In genomic region chr16:84423416-84423837, GRCh38 we compare ENCODE assay signal across 9 cellular contexts. TPM values are rescaled to one million over a fixed set of nuclear protein-coding genes. Genes with fewer than 3 reads are reported as not detected.
DNase-seq lines count a peak whose midpoint lies in the region; FAIRE-seq and TF ChIP-seq lines count a peak whose summit lies in the region.
"Had no signal": no experiment of that assay in that cellular context is flagged by ENCODE, and none has a peak within 500 bp of the region (broad histone marks: within the 10 kb centered on the region; RNA-seq: fewer than 3 reads in every experiment).

No MANE protein-coding gene starts in this region.

- H3K9me3 ChIP-seq in neuron (ENCODE audit: low read length), result no peaks in the 10 kb centered on the region

- intact Hi-C loops in activated CD4-positive, alpha-beta memory T cell treated with anti-CD3 and anti-CD28 coated beads for 36 hours (cut with micrococcal nuclease), result no loop called here

- no peaks in the 10 kb centered on the region for H3K36me3 Mint-ChIP-seq in activated CD4-positive, alpha-beta memory T cell treated with anti-CD3 and anti-CD28 coated beads for 36 hours

- DNase-seq in NCI-H748 (lab: John Stamatoyannopoulos, UW; ENCODE audit: unreplicated experiment) (peak; percentile 25), NCI-H748 treated with DMSO at 0.1 percent for 48 hours (lab: John Stamatoyannopoulos, UW) (no peak), NCI-H446 treated with DMSO at 0.1 percent for 48 hours (lab: John Stamatoyannopoulos, UW) (peak; percentile 4), cardiac fibroblast (ENCODE audit: low read depth in 2 of 2) (peak; percentile 45 to 65), GM12891 (ENCODE audit: insufficient read length, low spot score) (no peak)
- DNase-seq in stimulated activated CD4-positive, alpha-beta T cell treated with anti-CD3 and anti-CD28 coated beads, Interleukin-2, amount 100 ng/mL, for 24 hours, result no peak
- no peak for DNase-seq in activated CD4-positive, alpha-beta memory T cell treated with anti-CD3 and anti-CD28 coated beads for 36 hours

- no peaks in the 10 kb centered on the region for H3K27me3 ChIP-seq in neuron (ENCODE audit: insufficient read depth, low read length)

- H3K4me1 ChIP-seq in neuron (ENCODE audit: insufficient read depth, low read length), result no peaks in the 10 kb centered on the region

- H3K4me3 Mint-ChIP-seq in activated CD4-positive, alpha-beta memory T cell treated with anti-CD3 and anti-CD28 coated beads for 36 hours, result no peak overlapping the region

- H3K4me3 ChIP-seq in cardiac fibroblast (replicated peaks in 1 of 2; ENCODE audit: low read depth in 2 of 2, low read length in 2 of 2), result no peak overlapping the region
- H3K4me3 ChIP-seq in neuron (ENCODE audit: low read length), result no peak overlapping the region

- no peak for TF ChIP-seq POLR2A in GM12891 (IDR thresholded peaks at IDR 0.05; ENCODE audit: low read depth, low read length)

- H3K36me3 ChIP-seq in neuron (ENCODE audit: insufficient read depth, low read length), result no peaks in the 10 kb centered on the region

- peaks cover 3% of the 10 kb centered on the region for H3K27me3 Mint-ChIP-seq in activated CD4-positive, alpha-beta memory T cell treated with anti-CD3 and anti-CD28 coated beads for 36 hours

- no peak for TF ChIP-seq CTCF in cardiac fibroblast (IDR thresholded peaks at IDR 0.05; ENCODE audit: low read depth, low read length)

- H2AFZ ChIP-seq in neuron (ENCODE audit: low read depth, low read length), result peak overlapping the region; percentile 13

- H3K27ac Mint-ChIP-seq in activated CD4-positive, alpha-beta memory T cell treated with anti-CD3 and anti-CD28 coated beads for 36 hours, result no peak overlapping the region

- POLR2A ChIA-PET in activated CD4-positive, alpha-beta memory T cell treated with anti-CD3 and anti-CD28 coated beads for 36 hours (lab: Charles Lee), result no interaction called here

- H3K4me1 Mint-ChIP-seq in activated CD4-positive, alpha-beta memory T cell treated with anti-CD3 and anti-CD28 coated beads for 36 hours (ENCODE audit: low read depth), result peaks cover 3% of the 10 kb centered on the region

- peaks cover 6% of the 10 kb centered on the region for H3K9me3 Mint-ChIP-seq in activated CD4-positive, alpha-beta memory T cell treated with anti-CD3 and anti-CD28 coated beads for 36 hours

- CTCF ChIA-PET in activated CD4-positive, alpha-beta memory T cell treated with anti-CD3 and anti-CD28 coated beads for 36 hours (lab: Charles Lee), result no interaction called here

- FAIRE-seq in GM12891 (lab: Jason Lieb, UNC), result no peak

TF ChIP-seq in GM12891, 5 proteins besides CTCF, POLR2A, EP300 and RAD21:
- no peak for TF ChIP-seq POLR2AphosphoS5 (IDR thresholded peaks at IDR 0.05; ENCODE audit: low read depth, low read length)
- no peak for TF ChIP-seq SPI1 (IDR thresholded peaks at IDR 0.05; ENCODE audit: low read depth, low read length)
- TF ChIP-seq TAF1 (IDR thresholded peaks at IDR 0.05; ENCODE audit: low read depth, low read length), result no peak
- no peak for TF ChIP-seq PAX5 (IDR thresholded peaks at IDR 0.05; ENCODE audit: insufficient read depth, low read length, severe bottlenecking)

RNA-seq across cellular contexts. Expression of gene ATP2C2, which starts 55.1 kb away (rescaled TPM):
- not detected for total RNA-seq in activated CD4-positive, alpha-beta memory T cell treated with anti-CD3 and anti-CD28 coated beads for 36 hours
- not detected for polyA plus RNA-seq in GM12891 (2012; ENCODE audit: low read depth, missing spikeins)
- polyA plus RNA-seq: AG04450 had no signal

Comparison
In these comparisons a context has a peak if more than half of its experiments do, and no peak if none do; other contexts are left out.
1. DNase-seq: peak in NCI-H748 (single experiment), NCI-H446 treated with DMSO at 0.1 percent for 48 hours (single experiment) and cardiac fibroblast (2 of 2); none in NCI-H748 treated with DMSO at 0.1 percent for 48 hours (single experiment), stimulated activated CD4-positive, alpha-beta T cell treated with anti-CD3 and anti-CD28 coated beads, Interleukin-2, amount 100 ng/mL, for 24 hours (0 of 2), activated CD4-positive, alpha-beta memory T cell treated with anti-CD3 and anti-CD28 coated beads for 36 hours (single experiment) and GM12891 (single experiment).